8 cellular contexts compared by ENCODE assay signal in the genomic region with DNA sequence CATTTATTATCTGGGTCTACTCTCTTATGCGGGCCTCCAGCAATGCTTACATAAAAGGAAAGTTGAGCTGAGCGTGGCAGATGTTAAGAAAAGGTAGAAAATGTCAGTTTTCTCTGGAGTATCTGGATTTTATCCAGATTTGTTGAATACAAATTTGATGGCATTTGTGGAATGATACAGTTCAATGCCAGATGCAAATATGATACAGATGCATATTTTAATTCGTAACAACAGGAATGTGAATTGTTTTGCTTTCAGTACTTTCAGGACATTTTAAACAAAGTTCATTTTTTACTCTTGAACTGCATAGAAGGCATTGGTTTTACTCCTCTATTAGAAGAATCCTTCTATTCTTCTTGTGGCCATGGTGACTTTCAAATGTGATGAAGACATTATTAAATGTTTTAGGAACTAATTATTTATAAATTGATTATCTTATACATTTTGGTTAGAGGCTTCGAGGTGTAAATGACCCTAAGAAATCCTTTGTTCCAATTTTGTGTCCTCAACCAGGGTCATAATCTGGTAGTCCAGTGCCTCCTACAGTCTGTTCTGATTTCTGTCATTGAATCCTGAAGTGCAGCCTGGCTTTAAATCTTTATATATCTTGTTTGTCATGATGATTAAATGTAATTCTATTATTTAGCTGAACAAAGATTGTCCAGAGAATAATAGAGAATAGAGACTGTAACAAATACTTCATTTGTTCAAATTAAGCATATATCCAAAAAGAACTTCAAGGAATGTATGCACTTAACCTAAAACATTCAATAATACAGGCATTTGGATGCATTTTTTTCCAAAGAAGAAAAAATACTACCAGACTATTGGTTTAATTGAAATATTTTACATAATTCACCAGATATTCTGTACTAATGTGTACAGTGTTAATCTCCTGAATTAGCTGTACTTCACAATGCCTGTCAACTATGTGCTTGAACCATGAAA.
DNase-seq lines count a peak whose midpoint lies in the region; ATAC-seq and TF ChIP-seq lines count a peak whose summit lies in the region.

No MANE protein-coding gene starts in this region.

- CTCF ChIA-PET in AG04449 (lab: Yijun Ruan, JAX) (interaction anchor here (0.6 to 11.8 kb wide), 24 partner anchors 8 to 590 kb away, joined by 3 to 169 read pairs (median 7); a partner anchor contains a TSS), PC-9 (lab: Charles Lee) (interaction anchor here (1.0 kb wide), 1 partner anchor 8 kb away, joined by 4 read pairs; no protein-coding TSS in a partner anchor)

- H3K4me2 ChIP-seq in PC-9: no peak overlapping the region

- H2AFZ ChIP-seq in PC-9: no peak overlapping the region

- H3K27ac ChIP-seq in PC-9: no peak overlapping the region
- H3K27ac ChIP-seq in sigmoid colon: no peak overlapping the region

- no peaks in the 10 kb centered on the region for H3K79me2 ChIP-seq in PC-9 (ENCODE audit: low read depth)

- DNase-seq in AG04449 (ENCODE audit: low read depth, low spot score) (no peak), GM19240 (ENCODE audit: insufficient read length, low spot score) (peak; percentile 18), PC-9 (no peak), fibroblast of the aortic adventitia (ENCODE audit: low read depth) (peak; percentile 73), sigmoid colon (no peak), NCI-H187 (lab: John Stamatoyannopoulos, UW) (no peak), COLO829 (ENCODE audit: low spot score) (no peak)

- H3K27me3 ChIP-seq in PC-9 (ENCODE audit: insufficient read depth, low read depth): no peaks in the 10 kb centered on the region
- no peaks in the 10 kb centered on the region for H3K27me3 ChIP-seq in sigmoid colon

- BruUV-seq in PC-9 (replicated peaks; lab: Mats Ljungman, UMichigan): no TSS peak

- H3K9me3 ChIP-seq in PC-9 (ENCODE audit: insufficient read depth, low read depth) (no peaks in the 10 kb centered on the region), sigmoid colon (no peaks in the 10 kb centered on the region)

- H3K4me3 ChIP-seq in AG04449 (ENCODE audit: low read depth, low read length): no peak overlapping the region
- H3K4me3 ChIP-seq in PC-9: no peak overlapping the region
- H3K4me3 ChIP-seq in fibroblast of the aortic adventitia (ENCODE audit: low read depth, low read length): no peak overlapping the region
- H3K4me3 ChIP-seq in sigmoid colon: no peak overlapping the region

- TF ChIP-seq POLR2A in sigmoid colon (IDR thresholded peaks at IDR 0.05): no peak

- peaks cover 12% of the 10 kb centered on the region; the same call in 1 of the 2 replicates for H3K36me3 ChIP-seq in PC-9 (ENCODE audit: low read depth)
- H3K36me3 ChIP-seq in sigmoid colon: peaks cover 0 to 38% (median 3%) of the 10 kb centered on the region in 4 donors

- WGBS in sigmoid colon, 2 donors: 54 to 61% methylated on average over 4 of the region's 4 CpGs

- no peaks in the 10 kb centered on the region for H3K4me1 ChIP-seq in PC-9 (replicated peaks; ENCODE audit: insufficient read depth)
- peaks cover 0 to 11% (median 3%) of the 10 kb centered on the region in 4 donors for H3K4me1 ChIP-seq in sigmoid colon

- intact Hi-C loops in PC-9 (cut with micrococcal nuclease; ENCODE audit: unreplicated experiment): loop anchor here (1.0 to 5.0 kb wide), 3 partner anchors 290 to 590 kb away; a partner anchor contains a TSS
- intact Hi-C loops in sigmoid colon (cut with DNase I): no loop called here

- POLR2A ChIA-PET in AG04449 (lab: Yijun Ruan, JAX): no interaction called here
- POLR2A ChIA-PET in PC-9 (lab: Charles Lee; ENCODE audit: unreplicated experiment): no interaction called here

- TF ChIP-seq CTCF in AG04449 (IDR thresholded peaks at IDR 0.05; ENCODE audit: insufficient read depth, low read length, missing control alignments) (peak; percentile 42), PC-9 (conservative IDR thresholded peaks at IDR 0.05) (peak; percentile 74), fibroblast of the aortic adventitia (IDR thresholded peaks at IDR 0.05; ENCODE audit: insufficient read depth, low read length) (peak; percentile 66), sigmoid colon (IDR thresholded peaks at IDR 0.05) (peak in 3 of 4 experiments; percentile 44 to 58 (median 56))

- no peak for ATAC-seq in GM21529 (IDR thresholded peaks at IDR 0.05; ENCODE audit: unreplicated experiment)

- no peak for TF ChIP-seq EP300 in sigmoid colon (IDR thresholded peaks at IDR 0.05)

- H4K20me1 ChIP-seq in PC-9 (ENCODE audit: insufficient read depth): no peaks in the 10 kb centered on the region

- H3F3A ChIP-seq in PC-9 (ENCODE audit: insufficient read depth, low read depth): no peaks in the 10 kb centered on the region; the same call in 1 of the 2 replicates

- H3K9me2 ChIP-seq in PC-9 (ENCODE audit: insufficient read depth): no peaks in the 10 kb centered on the region

Comparison
In these comparisons a context has a peak if more than half of its experiments do, and no peak if none do; other contexts are left out.
1. DNase-seq: peak in GM19240 (single experiment) and fibroblast of the aortic adventitia (single experiment); none in AG04449 (single experiment), PC-9 (0 of 2), sigmoid colon (single experiment), NCI-H187 (0 of 2) and COLO829 (single experiment).
2. Peak in every context shown above with its lines, with median percentiles within 50 percentile points of each other: CTCF ChIP-seq.